In genomic region chr14:39266871-39267591, GRCh38 we compare ENCODE assay signal across 1 cellular context.
TF ChIP-seq lines count a peak whose summit lies in the region.

No MANE protein-coding gene starts in this region.

TF ChIP-seq in HEK293, 187 proteins besides CTCF, POLR2A, EP300 and RAD21 (continued from another document):
- TF ChIP-seq ZNF398 (tag by site-specific recombination; IDR thresholded peaks at IDR 0.05) (0 out of 2 replicates have a peak, but pooled peaks have one; percentile 6), ZNF2 (tag by site-specific recombination; IDR thresholded peaks at IDR 0.05) (peak; percentile 59; the same call in 1 of the 2 replicates), ZNF433 (tag by site-specific recombination; IDR thresholded peaks at IDR 0.05; ENCODE audit: low read depth) (no peak), ZEB2 (tag by site-specific recombination; IDR thresholded peaks at IDR 0.05) (peak; percentile 53), ZNF610 (tag by site-specific recombination; IDR thresholded peaks at IDR 0.05; ENCODE audit: borderline replicate concordance) (no peak), HOXC10 (CRISPR knock-in tag; IDR thresholded peaks at IDR 0.05) (no peak), ZNF423 (tag by site-specific recombination; IDR thresholded peaks at IDR 0.05) (no peak), REST (tag by site-specific recombination; IDR thresholded peaks at IDR 0.05) (peak; percentile 40; the same call in 1 of the 2 replicates), ZSCAN30 (tag by site-specific recombination; IDR thresholded peaks at IDR 0.05) (no peak; the same call in 1 of the 2 replicates), ZNF133 (tag by site-specific recombination; IDR thresholded peaks at IDR 0.05) (no peak), ZNF660 (tag by site-specific recombination; IDR thresholded peaks at IDR 0.05) (peak; percentile 36; the same call in 1 of the 2 replicates), YY1 (tag by site-specific recombination; IDR thresholded peaks at IDR 0.05) (no peak), MYNN (tag by site-specific recombination; IDR thresholded peaks at IDR 0.05; ENCODE audit: borderline replicate concordance) (no peak), ZNF280C (tag by site-specific recombination; IDR thresholded peaks at IDR 0.05) (no peak), ZFP3 (tag by site-specific recombination; IDR thresholded peaks at IDR 0.05; ENCODE audit: low read depth) (no peak), ZBTB8A (tag by site-specific recombination; IDR thresholded peaks at IDR 0.05) (0 out of 2 replicates have a peak, but pooled peaks have one; percentile 3), ZNF146 (tag by site-specific recombination; IDR thresholded peaks at IDR 0.05) (0 out of 2 replicates have a peak, but pooled peaks have one; percentile 0), ZSCAN5A (tag by site-specific recombination; IDR thresholded peaks at IDR 0.05) (no peak), ZNF768 (tag by site-specific recombination; IDR thresholded peaks at IDR 0.05) (no peak), ZBTB6 (tag by site-specific recombination; IDR thresholded peaks at IDR 0.05) (no peak), ZNF394 (tag by site-specific recombination; IDR thresholded peaks at IDR 0.05; ENCODE audit: borderline replicate concordance) (peak; percentile 99), ZBTB17 (tag by site-specific recombination; IDR thresholded peaks at IDR 0.05) (peak; percentile 20; the same call in 1 of the 2 replicates), ZNF324 (tag by site-specific recombination; IDR thresholded peaks at IDR 0.05) (0 out of 2 replicates have a peak, but pooled peaks have one; percentile 43), PBX3 (CRISPR knock-in tag; IDR thresholded peaks at IDR 0.05) (0 out of 2 replicates have a peak, but pooled peaks have one; percentile 57), ZNF629 (tag by site-specific recombination; IDR thresholded peaks at IDR 0.05) (0 out of 2 replicates have a peak, but pooled peaks have one; percentile 11), ZBTB21 (tag by site-specific recombination; IDR thresholded peaks at IDR 0.05) (no peak), ZNF639 (tag by site-specific recombination; IDR thresholded peaks at IDR 0.05) (no peak), SP7 (tag by site-specific recombination; IDR thresholded peaks at IDR 0.05) (peak; percentile 60), KLF8 (tag by site-specific recombination; IDR thresholded peaks at IDR 0.05) (no peak; the same call in 1 of the 2 replicates), ZFP37 (tag by site-specific recombination; IDR thresholded peaks at IDR 0.05) (peak; percentile 82), KLF7 (tag by site-specific recombination; IDR thresholded peaks at IDR 0.05; ENCODE audit: borderline replicate concordance) (no peak), HOXA7 (CRISPR knock-in tag; IDR thresholded peaks at IDR 0.05; ENCODE audit: borderline replicate concordance) (no peak), SP3 (tag by site-specific recombination; IDR thresholded peaks at IDR 0.05) (0 out of 2 replicates have a peak, but pooled peaks have one; percentile 20), ZNF621 (tag by site-specific recombination; IDR thresholded peaks at IDR 0.05) (no peak), ZNF341 (tag by site-specific recombination; IDR thresholded peaks at IDR 0.05; ENCODE audit: low read depth) (peak; percentile 78)
TF ChIP-seq in HEK293: peak in this region for 31.
